In the genomic region with DNA sequence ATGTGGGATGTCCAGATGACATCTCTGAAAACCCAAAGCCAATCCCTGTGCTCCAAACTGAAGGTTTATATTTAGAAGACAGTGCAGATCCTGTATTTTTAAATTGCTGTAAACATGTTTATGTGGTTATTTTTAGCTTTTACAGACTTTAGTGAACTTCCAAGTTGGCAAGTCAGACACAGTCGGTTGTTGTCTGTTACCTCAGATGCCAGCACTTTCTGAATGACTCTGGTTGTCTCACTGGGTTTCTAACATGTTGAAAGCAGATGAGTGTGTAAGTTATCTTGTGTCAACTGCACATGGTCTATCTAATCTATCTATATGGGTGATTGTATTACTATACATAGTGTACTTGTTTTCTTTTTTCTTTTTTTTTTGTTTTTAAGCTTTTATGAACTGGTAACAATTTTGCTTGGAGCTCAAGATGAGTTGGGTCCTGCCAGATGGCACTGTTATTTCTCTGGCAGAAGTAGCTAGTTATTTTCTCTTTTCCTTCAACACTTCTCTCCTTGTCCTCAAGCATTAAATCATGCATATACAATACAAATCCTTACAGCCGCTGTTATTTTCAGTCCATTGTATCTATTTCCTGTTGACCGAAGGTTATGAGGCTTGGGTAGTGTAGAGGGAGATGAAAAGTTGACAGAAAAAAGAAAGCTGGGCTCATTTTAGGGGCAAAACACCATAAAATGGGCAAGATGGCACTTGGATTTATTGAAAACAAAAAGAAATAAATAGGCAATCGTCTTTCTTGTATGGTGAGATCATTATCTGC, we compare ENCODE assay signal across 9 cellular contexts.
A peak's percentile ranks its signal among the peaks of the same experiment; 100 is the strongest.
DNase-seq lines count a peak whose midpoint lies in the region; ATAC-seq and TF ChIP-seq lines count a peak whose summit lies in the region.
"Had no signal": no experiment of that assay in that cellular context is flagged by ENCODE, and none has a peak within 500 bp of the region (broad histone marks: within the 10 kb centered on the region; RNA-seq: fewer than 3 reads in every experiment).

No MANE protein-coding gene starts in this region.

- H3K27me3 ChIP-seq in thoracic aorta (replicated peaks; ENCODE audit: insufficient read depth) (no peaks in the 10 kb centered on the region), lower lobe of right lung (ENCODE audit: low read depth) (no peaks in the 10 kb centered on the region)

- TF ChIP-seq CTCF in thoracic aorta (IDR thresholded peaks at IDR 0.05) (no peak), lower lobe of right lung (IDR thresholded peaks at IDR 0.05) (no peak)

- H3K27ac ChIP-seq in thoracic aorta (peak overlapping the region; percentile 35 to 48), lower lobe of right lung (no peak overlapping the region)
- H3K27ac ChIP-seq: 22Rv1 had no signal

- no peak for ATAC-seq in thoracic aorta (ENCODE audit: insufficient number of reproducible peaks, low FRiP score, low read depth)
- ATAC-seq in HG02973 (IDR thresholded peaks at IDR 0.05; ENCODE audit: unreplicated experiment), result no peak
- ATAC-seq in lower lobe of right lung, result no peak
- ATAC-seq in HG03521 (IDR thresholded peaks at IDR 0.05; ENCODE audit: unreplicated experiment), result no peak

- intact Hi-C loops in lower lobe of right lung (cut with DNase I), result no loop called here

- no peaks in the 10 kb centered on the region for H3K27me3 Mint-ChIP-seq in IgD-negative memory B cell

- H3K36me3 Mint-ChIP-seq in IgD-negative memory B cell, result no peaks in the 10 kb centered on the region

- peak; percentile 9 for DNase-seq in NCI-H748 (lab: John Stamatoyannopoulos, UW; ENCODE audit: unreplicated experiment)
- DNase-seq in NCI-H748 treated with DMSO at 0.1 percent for 48 hours (lab: John Stamatoyannopoulos, UW), result no peak
- DNase-seq in globus pallidus (ENCODE audit: low spot score), result peak; percentile 90
- DNase-seq in thoracic aorta (ENCODE audit: low spot score), result no peak
- no peak for DNase-seq in lower lobe of right lung

- H3K9me3 Mint-ChIP-seq in IgD-negative memory B cell, result no peaks in the 10 kb centered on the region

- H3K4me3 Mint-ChIP-seq in IgD-negative memory B cell, result peak overlapping the region in 3 of 4 donors; percentile 30 to 70 (median 68)

- peaks cover 74 to 78% of the 10 kb centered on the region in 2 donors for H3K4me1 ChIP-seq in thoracic aorta (ENCODE audit: control insufficient read depth in 1 of 2, low read depth in 2 of 2)
- peaks cover 67% of the 10 kb centered on the region for H3K4me1 ChIP-seq in lower lobe of right lung

- no peaks in the 10 kb centered on the region for H3K9me3 ChIP-seq in thoracic aorta
- no peaks in the 10 kb centered on the region for H3K9me3 ChIP-seq in lower lobe of right lung

- no peak overlapping the region for H3K27ac Mint-ChIP-seq in IgD-negative memory B cell

- H3K36me3 ChIP-seq in thoracic aorta, result no peaks in the 10 kb centered on the region
- no peaks in the 10 kb centered on the region for H3K36me3 ChIP-seq in lower lobe of right lung

- H3K4me3 ChIP-seq in thoracic aorta, result peak overlapping the region; percentile 34
- H3K4me3 ChIP-seq in lower lobe of right lung, result no peak overlapping the region

- H3K4me1 Mint-ChIP-seq in IgD-negative memory B cell, result peaks cover 18 to 27% (median 25%) of the 10 kb centered on the region in 3 donors

Comparison
In these comparisons a context has a peak if more than half of its experiments do, and no peak if none do; other contexts are left out.
1. DNase-seq: peak in NCI-H748 (single experiment) and globus pallidus (single experiment); none in NCI-H748 treated with DMSO at 0.1 percent for 48 hours (single experiment), thoracic aorta (single experiment) and lower lobe of right lung (single experiment).